In the genomic region with DNA sequence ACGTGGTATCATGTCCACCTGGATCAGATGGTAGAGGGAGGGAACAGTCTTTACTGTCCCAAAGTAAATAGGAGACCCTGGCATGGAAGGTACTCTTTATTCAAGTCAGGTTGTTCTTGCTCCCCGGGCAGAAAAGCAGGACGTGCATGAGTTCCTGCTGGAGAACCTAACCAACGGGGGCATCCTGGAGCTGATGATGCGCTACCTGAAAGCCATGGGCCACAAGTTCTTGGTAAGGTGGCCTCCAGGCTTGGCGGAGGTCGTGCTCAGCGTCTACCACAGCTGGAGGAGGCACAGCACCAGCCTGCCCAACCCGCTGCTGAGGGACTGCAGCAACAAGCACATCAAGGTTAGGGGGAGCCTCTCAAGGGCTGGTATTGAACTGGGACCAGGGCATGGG, we compare ENCODE assay signal across 16 cellular contexts. TPM values are rescaled to one million over a fixed set of nuclear protein-coding genes. Genes with fewer than 3 reads are reported as not detected.
A peak's percentile ranks its signal among the peaks of the same experiment; 100 is the strongest.
DNase-seq lines count a peak whose midpoint lies in the region; ATAC-seq and TF ChIP-seq lines count a peak whose summit lies in the region.
"Had no signal": no experiment of that assay in that cellular context is flagged by ENCODE, and none has a peak within 500 bp of the region (broad histone marks: within the 10 kb centered on the region; RNA-seq: fewer than 3 reads in every experiment).

No MANE protein-coding gene starts in this region.

- 0 out of 4 replicates have a peak overlapping the region, but pooled peaks of 1 of the 2 experiments have one; percentile 25 for H3K4me3 ChIP-seq in SK-N-SH (ENCODE audit: low read depth in 2 of 2, low read length in 1 of 2)
- H3K4me3 ChIP-seq in esophagus (ENCODE audit: low read depth in 1 of 2, low read length in 2 of 2), result no peak overlapping the region
- H3K4me3 ChIP-seq in gastrocnemius medialis, result no peak overlapping the region

- peaks cover 6% of the 10 kb centered on the region for H3K79me2 ChIP-seq in SK-N-SH (ENCODE audit: insufficient read depth)

- peak overlapping the region; percentile 71 for H3K4me2 ChIP-seq in SK-N-SH
- H3K4me2 ChIP-seq: KMS-11 had no signal

- peak overlapping the region; percentile 34 for H3K9ac ChIP-seq in SK-N-SH
- H3K9ac ChIP-seq: KMS-11 had no signal

- in situ Hi-C loops in gastrocnemius medialis (cut with MboI; ENCODE audit: low sequenced_read_pairs in 4 of 4), result no loop called here

- H2AFZ ChIP-seq in SK-N-SH (ENCODE audit: low read depth), result no peak overlapping the region

- peak overlapping the region; percentile 49 for H3K27ac ChIP-seq in C4-2B
- H3K27ac ChIP-seq in SK-N-SH (ENCODE audit: low read depth in 2 of 2, low read length in 1 of 2), result peak overlapping the region in 1 of 2 experiments; percentile 90; a peak in 2 of 4 replicates
- peak overlapping the region; percentile 15 to 50 for H3K27ac ChIP-seq in esophagus (ENCODE audit: low read depth in 2 of 2, low read length in 1 of 2)
- H3K27ac ChIP-seq in gastrocnemius medialis, result peak overlapping the region in 3 of 4 donors; percentile 31 to 49 (median 33)
- H3K27ac ChIP-seq: KMS-11, neutrophil had no signal

- intact Hi-C loops in gastrocnemius medialis (cut with DNase I; ENCODE audit: low total_unique reads), result no loop called here

- H4K20me1 ChIP-seq in SK-N-SH (ENCODE audit: insufficient read depth), result no peaks in the 10 kb centered on the region

- DNase-seq in SK-N-SH (no peak), gastrocnemius medialis (no peak), pons (ENCODE audit: low spot score) (no peak), NCI-H2081 (lab: John Stamatoyannopoulos, UW) (no peak)
- DNase-seq: BE2C; NCI-H1436 treated with DMSO at 0.1 percent for 48 hours; OCI-M1; stimulated activated naive CD8-positive, alpha-beta T cell treated with anti-CD3 and anti-CD28 coated beads, Interleukin-15, amount 100 ng/mL, for 72 hours had no signal

- no peak for TF ChIP-seq CTCF in C4-2B (conservative IDR thresholded peaks at IDR 0.05)
- no peak for TF ChIP-seq CTCF in SK-N-SH (IDR thresholded peaks at IDR 0.05)
- TF ChIP-seq CTCF in gastrocnemius medialis (IDR thresholded peaks at IDR 0.05 in 4 of 5, conservative IDR thresholded peaks at IDR 0.05 in 1 of 5), result no peak

- H3K9me2 ChIP-seq in SK-N-SH, result no peaks in the 10 kb centered on the region

- TF ChIP-seq POLR2A in gastrocnemius medialis (IDR thresholded peaks at IDR 0.05) (no peak), GM18505 (IDR thresholded peaks at IDR 0.05; ENCODE audit: borderline replicate concordance, extremely low read depth, insufficient read depth, insufficient read length) (no peak)

- TF ChIP-seq RAD21 in SK-N-SH (IDR thresholded peaks at IDR 0.05; ENCODE audit: low read length), result no peak

- WGBS in SK-N-SH (ENCODE audit: low lambda C conversion rate), result 96% methylated on average over 4 of the region's 9 CpGs
- 90 to 91% methylated on average over 9 of the region's 9 CpGs for WGBS in esophagus, 2 donors

- POLR2A ChIA-PET in SK-N-SH (lab: Yijun Ruan, JAX), result no interaction called here

- CTCF ChIA-PET in SK-N-SH (lab: Yijun Ruan, JAX), result interaction anchor here (1.1 to 1.5 kb wide), 2 partner anchors 95 to 98 kb away, joined by 4 read pairs; no protein-coding TSS in a partner anchor

- H3K36me3 ChIP-seq in SK-N-SH (replicated peaks in 1 of 2; ENCODE audit: control insufficient read depth in 1 of 2, insufficient read depth in 2 of 2, low read length in 1 of 2) (peaks cover 56 to 72% of the 10 kb centered on the region in 2 experiments), esophagus (ENCODE audit: control insufficient read depth in 2 of 2, insufficient read depth in 2 of 2, low read length in 1 of 2) (peaks cover 13 to 51% of the 10 kb centered on the region in 2 donors), gastrocnemius medialis (peaks cover 0 to 86% of the 10 kb centered on the region in 2 donors)

- H3K27me3 ChIP-seq in SK-N-SH (ENCODE audit: insufficient read depth), result no peaks in the 10 kb centered on the region
- H3K27me3 ChIP-seq in esophagus (ENCODE audit: control insufficient read depth in 1 of 2, insufficient read depth in 2 of 2, low read length in 2 of 2), result no peaks in the 10 kb centered on the region
- no peaks in the 10 kb centered on the region for H3K27me3 ChIP-seq in gastrocnemius medialis
- H3K27me3 ChIP-seq: BE2C, neutrophil had no signal

- TF ChIP-seq EP300 in SK-N-SH (IDR thresholded peaks at IDR 0.05; ENCODE audit: borderline replicate concordance in 1 of 2, low read depth in 1 of 2, low read length in 1 of 2), result no peak

- H3K4me1 ChIP-seq in SK-N-SH (ENCODE audit: control insufficient read depth in 1 of 2, insufficient read depth in 2 of 2, low read depth in 1 of 2, low read length in 1 of 2), result peaks cover 0 to 30% of the 10 kb centered on the region in 2 experiments; a peak in 2 of 4 replicates
- H3K4me1 ChIP-seq in esophagus (ENCODE audit: control insufficient read depth in 2 of 2, insufficient read depth in 2 of 2, low read length in 1 of 2), result peaks cover 0 to 6% of the 10 kb centered on the region in 2 donors
- no peaks in the 10 kb centered on the region for H3K4me1 ChIP-seq in gastrocnemius medialis
- H3K4me1 ChIP-seq: BE2C had no signal

- no peak for ATAC-seq in gastrocnemius medialis
- no peak for ATAC-seq in GM21619 (IDR thresholded peaks at IDR 0.05; ENCODE audit: unreplicated experiment)
- no peak for ATAC-seq in GM18505 (IDR thresholded peaks at IDR 0.05; ENCODE audit: unreplicated experiment)
- ATAC-seq: activated CD4-positive, CD25-positive, alpha-beta regulatory T cell treated with anti-CD3 and anti-CD28 coated beads, Interleukin-2, amount 50 U/mL, for 24 hours; stimulated activated naive CD8-positive, alpha-beta T cell treated with anti-CD3 and anti-CD28 coated beads, Interleukin-15, amount 100 ng/mL, for 72 hours had no signal

- H3F3A ChIP-seq in SK-N-SH (replicated peaks; ENCODE audit: insufficient read depth), result peaks cover 20% of the 10 kb centered on the region

- H3K9me3 ChIP-seq in SK-N-SH, result no peaks in the 10 kb centered on the region
- H3K9me3 ChIP-seq in esophagus (ENCODE audit: control insufficient read depth in 2 of 2, insufficient read depth in 1 of 2, low read depth in 1 of 2, low read length in 1 of 2), result no peaks in the 10 kb centered on the region
- no peaks in the 10 kb centered on the region for H3K9me3 ChIP-seq in gastrocnemius medialis
- H3K9me3 ChIP-seq: BE2C, neutrophil had no signal

TF ChIP-seq in SK-N-SH, 30 proteins besides CTCF, POLR2A, EP300 and RAD21 (continues in another document):
- TF ChIP-seq, protein P1, sequence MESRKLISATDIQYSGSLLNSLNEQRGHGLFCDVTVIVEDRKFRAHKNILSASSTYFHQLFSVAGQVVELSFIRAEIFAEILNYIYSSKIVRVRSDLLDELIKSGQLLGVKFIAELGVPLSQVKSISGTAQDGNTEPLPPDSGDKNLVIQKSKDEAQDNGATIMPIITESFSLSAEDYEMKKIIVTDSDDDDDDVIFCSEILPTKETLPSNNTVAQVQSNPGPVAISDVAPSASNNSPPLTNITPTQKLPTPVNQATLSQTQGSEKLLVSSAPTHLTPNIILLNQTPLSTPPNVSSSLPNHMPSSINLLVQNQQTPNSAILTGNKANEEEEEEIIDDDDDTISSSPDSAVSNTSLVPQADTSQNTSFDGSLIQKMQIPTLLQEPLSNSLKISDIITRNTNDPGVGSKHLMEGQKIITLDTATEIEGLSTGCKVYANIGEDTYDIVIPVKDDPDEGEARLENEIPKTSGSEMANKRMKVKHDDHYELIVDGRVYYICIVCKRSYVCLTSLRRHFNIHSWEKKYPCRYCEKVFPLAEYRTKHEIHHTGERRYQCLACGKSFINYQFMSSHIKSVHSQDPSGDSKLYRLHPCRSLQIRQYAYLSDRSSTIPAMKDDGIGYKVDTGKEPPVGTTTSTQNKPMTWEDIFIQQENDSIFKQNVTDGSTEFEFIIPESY (IDR thresholded peaks at IDR 0.05; ENCODE audit: borderline replicate concordance, low read depth), result no peak
- TF ChIP-seq NRF1 (IDR thresholded peaks at IDR 0.05; ENCODE audit: low read depth, low read length) (no peak), ELF1 (IDR thresholded peaks at IDR 0.05) (no peak), MEF2A (IDR thresholded peaks at IDR 0.05; ENCODE audit: borderline replicate concordance, low read depth) (no peak), TAF1 (IDR thresholded peaks at IDR 0.05; ENCODE audit: borderline replicate concordance, low read depth, low read length) (no peak), FOSL2 (IDR thresholded peaks at IDR 0.05; ENCODE audit: borderline replicate concordance, low read depth) (no peak), NFIC (IDR thresholded peaks at IDR 0.05; ENCODE audit: borderline replicate concordance) (no peak), POLR2AphosphoS5 (IDR thresholded peaks at IDR 0.05; ENCODE audit: low read depth, low read length) (no peak), SIN3A (IDR thresholded peaks at IDR 0.05; ENCODE audit: borderline replicate concordance, low read depth, low read length) (no peak), GABPA (IDR thresholded peaks at IDR 0.05; ENCODE audit: low read depth) (no peak)
- TF ChIP-seq, protein P2, sequence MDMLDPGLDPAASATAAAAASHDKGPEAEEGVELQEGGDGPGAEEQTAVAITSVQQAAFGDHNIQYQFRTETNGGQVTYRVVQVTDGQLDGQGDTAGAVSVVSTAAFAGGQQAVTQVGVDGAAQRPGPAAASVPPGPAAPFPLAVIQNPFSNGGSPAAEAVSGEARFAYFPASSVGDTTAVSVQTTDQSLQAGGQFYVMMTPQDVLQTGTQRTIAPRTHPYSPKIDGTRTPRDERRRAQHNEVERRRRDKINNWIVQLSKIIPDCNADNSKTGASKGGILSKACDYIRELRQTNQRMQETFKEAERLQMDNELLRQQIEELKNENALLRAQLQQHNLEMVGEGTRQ (IDR thresholded peaks at IDR 0.05; ENCODE audit: borderline replicate concordance, low read depth, low read length), result no peak
- TF ChIP-seq, protein P3, sequence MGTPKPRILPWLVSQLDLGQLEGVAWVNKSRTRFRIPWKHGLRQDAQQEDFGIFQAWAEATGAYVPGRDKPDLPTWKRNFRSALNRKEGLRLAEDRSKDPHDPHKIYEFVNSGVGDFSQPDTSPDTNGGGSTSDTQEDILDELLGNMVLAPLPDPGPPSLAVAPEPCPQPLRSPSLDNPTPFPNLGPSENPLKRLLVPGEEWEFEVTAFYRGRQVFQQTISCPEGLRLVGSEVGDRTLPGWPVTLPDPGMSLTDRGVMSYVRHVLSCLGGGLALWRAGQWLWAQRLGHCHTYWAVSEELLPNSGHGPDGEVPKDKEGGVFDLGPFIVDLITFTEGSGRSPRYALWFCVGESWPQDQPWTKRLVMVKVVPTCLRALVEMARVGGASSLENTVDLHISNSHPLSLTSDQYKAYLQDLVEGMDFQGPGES (IDR thresholded peaks at IDR 0.05; ENCODE audit: low read depth, low read length), result no peak

RNA-seq across cellular contexts. Expression of a gene that starts 48.7 kb away (rescaled TPM):
- polyA plus RNA-seq in SK-N-SH (2012; rRNA removed) (6.1 and 7.3 TPM in 2 replicates), esophagus (10 to 100 TPM; 15.2 to 26.3 TPM)
- 3.4 and 4.3 TPM in 2 replicates for polyA plus RNA-seq in SK-N-SH (2012; cell fraction: cytosol; rRNA removed)
- 35.3 and 62.4 TPM in 2 replicates for polyA plus RNA-seq in SK-N-SH (2012; cell fraction: nucleus; rRNA removed)
- total RNA-seq in gastrocnemius medialis, result 10 to 100 TPM; 18.8 to 31.5 (median 22.4) TPM

RNA-seq across cellular contexts. Expression of a gene that starts 54.5 kb away (rescaled TPM):
- polyA plus RNA-seq in SK-N-SH (2012; rRNA removed), result not detected in 2 replicates
- not detected in 2 replicates for polyA plus RNA-seq in SK-N-SH (2012; cell fraction: cytosol; rRNA removed)
- polyA plus RNA-seq in SK-N-SH (2012; cell fraction: nucleus; rRNA removed), result not detected in 2 replicates
- not detected for polyA plus RNA-seq in esophagus
- not detected for total RNA-seq in gastrocnemius medialis
- total RNA-seq: Daoy had no signal
